Comparison of ENCODE assay signal across 11 cellular contexts in the genomic region with DNA sequence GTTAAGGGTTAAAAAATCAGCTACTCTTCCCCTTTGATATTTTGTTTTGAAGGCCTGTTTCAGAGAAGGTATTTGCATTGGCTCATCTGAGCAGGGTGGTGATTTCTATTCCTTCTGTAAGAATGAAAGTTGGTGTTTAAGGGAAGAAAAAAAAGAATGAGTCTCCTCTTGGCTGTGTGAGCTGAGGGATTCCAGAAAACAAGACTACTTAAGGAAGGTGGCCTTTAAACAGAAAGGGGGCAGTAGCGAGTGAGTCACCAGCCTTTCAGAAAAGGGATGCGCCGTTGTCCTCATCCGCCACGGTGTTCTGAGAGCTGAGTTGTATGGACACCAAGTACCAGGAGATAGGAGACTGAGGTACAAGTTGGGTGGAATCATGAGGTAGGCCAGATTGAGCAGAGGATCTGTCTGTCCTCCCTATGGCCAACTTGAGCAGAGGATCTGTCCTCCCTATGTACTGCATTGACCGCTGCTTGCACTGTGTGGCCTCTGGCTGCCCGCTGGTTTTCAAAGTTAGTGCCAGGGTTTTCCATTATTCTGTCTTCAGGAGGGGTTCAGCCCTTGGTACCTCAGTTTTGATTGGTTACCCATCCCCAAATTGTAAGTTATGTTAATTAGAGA. TPM values are rescaled to one million over a fixed set of nuclear protein-coding genes. Genes with fewer than 3 reads are reported as not detected.
A peak's percentile ranks its signal among the peaks of the same experiment; 100 is the strongest.
DNase-seq lines count a peak whose midpoint lies in the region; ATAC-seq and TF ChIP-seq lines count a peak whose summit lies in the region.
"Had no signal": no experiment of that assay in that cellular context is flagged by ENCODE, and none has a peak within 500 bp of the region (broad histone marks: within the 10 kb centered on the region; RNA-seq: fewer than 3 reads in every experiment).

No MANE protein-coding gene starts in this region.

- no peak overlapping the region for H2AFZ ChIP-seq in OCI-LY1 (ENCODE audit: low read length)

- H3K27me3 ChIP-seq in OCI-LY1 (ENCODE audit: insufficient read depth, low read length) (no peaks in the 10 kb centered on the region), esophagus squamous epithelium (no peaks in the 10 kb centered on the region)

- no peak for ATAC-seq in HG03571 (IDR thresholded peaks at IDR 0.05; ENCODE audit: unreplicated experiment)

- H3K9ac ChIP-seq in OCI-LY1 (ENCODE audit: low read length) = no peak overlapping the region

- H4K20me1 ChIP-seq in OCI-LY1 (ENCODE audit: insufficient read depth, low read length) = no peaks in the 10 kb centered on the region

- H3K4me1 ChIP-seq in OCI-LY1 (ENCODE audit: insufficient read depth, low read length, severe bottlenecking) (peaks cover 38% of the 10 kb centered on the region), esophagus squamous epithelium (peaks cover 0 to 10% (median 0%) of the 10 kb centered on the region in 3 donors)

- TF ChIP-seq CTCF in OCI-LY1 (IDR thresholded peaks at IDR 0.05; ENCODE audit: low read length) (peak; percentile 37; the same call in 1 of the 2 replicates), esophagus squamous epithelium (IDR thresholded peaks at IDR 0.05) (no peak)

- peak overlapping the region; percentile 12 for H3K4me3 Mint-ChIP-seq in activated CD4-positive, alpha-beta T cell treated with anti-CD3 and anti-CD28 coated beads, Interleukin-2, amount 10 ng/mL, durations not matched to agents 7 days and 5 days
- H3K4me3 Mint-ChIP-seq: central memory CD8-positive, alpha-beta T cell had no signal

- H3K79me2 ChIP-seq in OCI-LY1 (ENCODE audit: insufficient read depth, low read length) = peaks cover 23% of the 10 kb centered on the region

- no peak for TF ChIP-seq POLR2A in esophagus squamous epithelium (IDR thresholded peaks at IDR 0.05)

- H3K27ac ChIP-seq in OCI-LY1 (ENCODE audit: low read depth, low read length, poor library complexity, severe bottlenecking) (no peak overlapping the region), esophagus squamous epithelium (no peak overlapping the region)

- H3K4me3 ChIP-seq in OCI-LY1 (ENCODE audit: low read depth, low read length, poor library complexity, severe bottlenecking) = no peak overlapping the region
- H3K4me3 ChIP-seq in esophagus squamous epithelium = no peak overlapping the region

- H3K36me3 ChIP-seq in OCI-LY1 (ENCODE audit: insufficient read depth, low read length) (peaks cover 39% of the 10 kb centered on the region), esophagus squamous epithelium (no peaks in the 10 kb centered on the region)

- H3K9me3 ChIP-seq in OCI-LY1 (ENCODE audit: low read length) (no peaks in the 10 kb centered on the region), esophagus squamous epithelium (no peaks in the 10 kb centered on the region)

- CTCF ChIA-PET in activated CD4-positive, alpha-beta T cell treated with anti-CD3 and anti-CD28 coated beads, Interleukin-2, amount 10 ng/mL, durations not matched to agents 7 days and 5 days (lab: Charles Lee) = interaction anchor here (0.5 to 2.4 kb wide), 4 partner anchors 11 to 249 kb away, joined by 3 to 12 read pairs (median 3); no protein-coding TSS in a partner anchor

- POLR2A ChIA-PET in activated CD4-positive, alpha-beta T cell treated with anti-CD3 and anti-CD28 coated beads, Interleukin-2, amount 10 ng/mL, durations not matched to agents 7 days and 5 days (lab: Charles Lee) = interaction anchor here (0.6 kb wide), 1 partner anchor 55 kb away, joined by 3 read pairs; no protein-coding TSS in a partner anchor

- H3K4me2 ChIP-seq in OCI-LY1 (ENCODE audit: low read length) = no peak overlapping the region

- peaks cover 65% of the 10 kb centered on the region for H3K36me3 Mint-ChIP-seq in activated CD4-positive, alpha-beta T cell treated with anti-CD3 and anti-CD28 coated beads, Interleukin-2, amount 10 ng/mL, durations not matched to agents 7 days and 5 days (ENCODE audit: low read depth)

- 90 to 91% methylated on average over 7 of the region's 7 CpGs for WGBS in esophagus squamous epithelium, 2 donors

- no peak for DNase-seq in activated CD4-positive, alpha-beta T cell treated with anti-CD3 and anti-CD28 coated beads, Interleukin-2, amount 10 ng/mL, durations not matched to agents 7 days and 5 days
- DNase-seq in activated CD4-positive, alpha-beta T cell treated with anti-CD3 and anti-CD28 coated beads, Interleukin-2, amount 50 U/mL, for 4 hours = no peak
- DNase-seq in dermis blood vessel endothelial cell (peak; percentile 16), esophagus squamous epithelium (lab: John Stamatoyannopoulos, UW) (no peak), NCI-H2029 treated with DMSO at 0.1 percent for 48 hours (lab: John Stamatoyannopoulos, UW) (no peak)
- DNase-seq in stimulated activated CD8-positive, alpha-beta memory T cell treated with anti-CD3 and anti-CD28 coated beads, Interleukin-4, amount 100 ng/mL, for 48 hours = peak; percentile 65
- DNase-seq: NCI-H146; NK-92 treated with Interleukin-12 subunit alpha and Interleukin-12 subunit beta, amount 100 ng/mL, for 24 hours had no signal

- peak overlapping the region; percentile 70 for H3K27ac Mint-ChIP-seq in activated CD4-positive, alpha-beta T cell treated with anti-CD3 and anti-CD28 coated beads, Interleukin-2, amount 10 ng/mL, durations not matched to agents 7 days and 5 days

- H3K4me1 Mint-ChIP-seq in activated CD4-positive, alpha-beta T cell treated with anti-CD3 and anti-CD28 coated beads, Interleukin-2, amount 10 ng/mL, durations not matched to agents 7 days and 5 days = peaks cover 89% of the 10 kb centered on the region

- H3F3A ChIP-seq in OCI-LY1 (ENCODE audit: insufficient read depth, low read length) = no peaks in the 10 kb centered on the region

- H3K9me2 ChIP-seq in OCI-LY1 (ENCODE audit: low read depth, low read length) = no peaks in the 10 kb centered on the region

- intact Hi-C loops in esophagus squamous epithelium (cut with DNase I) = no loop called here

- no peaks in the 10 kb centered on the region for H3K9me3 Mint-ChIP-seq in activated CD4-positive, alpha-beta T cell treated with anti-CD3 and anti-CD28 coated beads, Interleukin-2, amount 10 ng/mL, durations not matched to agents 7 days and 5 days
- H3K9me3 Mint-ChIP-seq: central memory CD8-positive, alpha-beta T cell had no signal

- H3K27me3 Mint-ChIP-seq in activated CD4-positive, alpha-beta T cell treated with anti-CD3 and anti-CD28 coated beads, Interleukin-2, amount 10 ng/mL, durations not matched to agents 7 days and 5 days = no peaks in the 10 kb centered on the region

RNA-seq across cellular contexts. Expression of a gene that starts 8.2 kb away (rescaled TPM):
- total RNA-seq in activated CD4-positive, alpha-beta T cell treated with anti-CD3 and anti-CD28 coated beads, Interleukin-2, amount 10 ng/mL, durations not matched to agents 7 days and 5 days = 10 to 100 TPM; 72.8 to 74.6 TPM
- 5.4 and 6.8 TPM in 2 replicates for total RNA-seq in dermis blood vessel endothelial cell
- total RNA-seq in esophagus squamous epithelium = 1 to 10 TPM; 2.4 to 9.2 (median 4.2) TPM

Comparison
In these comparisons a context has a peak if more than half of its experiments do, and no peak if none do; other contexts are left out.
1. DNase-seq: peak in dermis blood vessel endothelial cell (single experiment) and stimulated activated CD8-positive, alpha-beta memory T cell treated with anti-CD3 and anti-CD28 coated beads, Interleukin-4, amount 100 ng/mL, for 48 hours (single experiment); none in activated CD4-positive, alpha-beta T cell treated with anti-CD3 and anti-CD28 coated beads, Interleukin-2, amount 10 ng/mL, durations not matched to agents 7 days and 5 days (single experiment), activated CD4-positive, alpha-beta T cell treated with anti-CD3 and anti-CD28 coated beads, Interleukin-2, amount 50 U/mL, for 4 hours (0 of 2), esophagus squamous epithelium (single experiment) and NCI-H2029 treated with DMSO at 0.1 percent for 48 hours (single experiment).